ENCODE assay signal across 8 cellular contexts in the genomic region with DNA sequence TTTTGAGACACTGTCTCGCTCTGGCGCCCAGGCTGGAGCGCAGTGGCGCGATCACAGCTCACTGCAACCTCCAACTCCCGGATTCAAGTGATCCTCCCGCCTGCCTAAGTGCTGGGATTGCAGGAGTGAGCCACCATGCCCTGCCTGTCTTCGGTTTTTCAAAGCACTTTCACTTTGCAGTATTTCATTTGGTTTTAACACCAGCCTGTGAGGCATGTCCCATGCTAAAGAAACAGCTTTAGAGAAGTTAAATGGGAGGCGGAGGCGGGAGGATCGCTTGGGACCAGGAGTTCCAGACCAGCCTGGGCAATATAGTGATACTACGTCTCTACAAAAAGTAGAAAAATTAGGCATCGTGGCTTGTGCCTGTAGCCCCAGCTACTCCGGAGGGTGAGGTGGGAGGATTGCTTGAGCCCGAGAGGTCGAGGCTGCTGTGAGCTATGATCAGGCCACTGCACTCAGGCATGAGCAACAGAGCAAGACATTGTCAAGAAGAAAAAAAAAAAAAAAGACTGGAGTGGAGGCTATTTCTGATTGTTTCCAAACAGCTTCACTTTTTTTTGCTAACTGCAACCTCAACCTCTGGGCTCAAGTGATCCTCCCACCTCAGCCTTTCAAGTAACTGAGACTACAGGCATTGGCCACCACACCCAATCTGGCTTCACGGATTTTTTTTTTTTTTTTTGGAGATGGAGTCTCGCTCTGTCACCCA.
DNase-seq lines count a peak whose midpoint lies in the region; ATAC-seq and TF ChIP-seq lines count a peak whose summit lies in the region.

No MANE protein-coding gene starts in this region.

- no peak for TF ChIP-seq CTCF in fibroblast of pulmonary artery (IDR thresholded peaks at IDR 0.05; ENCODE audit: low read length, missing control alignments)

- peak overlapping the region; percentile 99 for H3K27ac Mint-ChIP-seq in T-helper 2 cell treated with Interferon-gamma antibody and Interleukin-4, amounts not matched to agents 5 μg/mL and 100 μg/mL, for 36 hours

- ATAC-seq in GM21528 (IDR thresholded peaks at IDR 0.05; ENCODE audit: low FRiP score, unreplicated experiment) (no peak), HG02973 (IDR thresholded peaks at IDR 0.05; ENCODE audit: unreplicated experiment) (no peak)

- no peaks in the 10 kb centered on the region for H3K27me3 Mint-ChIP-seq in T-helper 2 cell treated with Interferon-gamma antibody and Interleukin-4, amounts not matched to agents 5 μg/mL and 100 μg/mL, for 36 hours (ENCODE audit: low read depth)

- H3K4me3 ChIP-seq in fibroblast of pulmonary artery (replicated peaks; ENCODE audit: low read depth, low read length) (peak overlapping the region; percentile 86), skeletal muscle cell (ENCODE audit: low read depth, low read length) (peak overlapping the region; percentile 92)

- H3K9me3 Mint-ChIP-seq in T-helper 2 cell treated with Interferon-gamma antibody and Interleukin-4, amounts not matched to agents 5 μg/mL and 100 μg/mL, for 36 hours: no peaks in the 10 kb centered on the region

- H3K4me3 Mint-ChIP-seq in T-helper 2 cell treated with Interferon-gamma antibody and Interleukin-4, amounts not matched to agents 5 μg/mL and 100 μg/mL, for 36 hours: peak overlapping the region; percentile 96

- peaks cover 23% of the 10 kb centered on the region for H3K4me1 Mint-ChIP-seq in T-helper 2 cell treated with Interferon-gamma antibody and Interleukin-4, amounts not matched to agents 5 μg/mL and 100 μg/mL, for 36 hours (ENCODE audit: low read depth)

- H3K36me3 Mint-ChIP-seq in T-helper 2 cell treated with Interferon-gamma antibody and Interleukin-4, amounts not matched to agents 5 μg/mL and 100 μg/mL, for 36 hours (ENCODE audit: low read depth): peaks cover 56% of the 10 kb centered on the region

- peak; percentile 72 for DNase-seq in activated effector memory CD4-positive, alpha-beta T cell treated with anti-CD3 and anti-CD28 coated beads, Interleukin-2, amount 50 U/mL, for 16 hours
- DNase-seq in activated effector memory CD4-positive, alpha-beta T cell treated with Interleukin-2 at 50 U/mL for 16 hours: no peak
- no peak for DNase-seq in T-helper 2 cell treated with Interferon-gamma antibody and Interleukin-4, amounts not matched to agents 5 μg/mL and 100 μg/mL, for 36 hours (ENCODE audit: low spot score)
- DNase-seq in fibroblast of pulmonary artery (ENCODE audit: low read depth) (no peak), skeletal muscle cell (ENCODE audit: low read depth) (no peak), cerebellar nuclear complex (lab: John Stamatoyannopoulos, UW) (no peak)
